Comparison of ENCODE assay signal across 9 cellular contexts in the genomic region with DNA sequence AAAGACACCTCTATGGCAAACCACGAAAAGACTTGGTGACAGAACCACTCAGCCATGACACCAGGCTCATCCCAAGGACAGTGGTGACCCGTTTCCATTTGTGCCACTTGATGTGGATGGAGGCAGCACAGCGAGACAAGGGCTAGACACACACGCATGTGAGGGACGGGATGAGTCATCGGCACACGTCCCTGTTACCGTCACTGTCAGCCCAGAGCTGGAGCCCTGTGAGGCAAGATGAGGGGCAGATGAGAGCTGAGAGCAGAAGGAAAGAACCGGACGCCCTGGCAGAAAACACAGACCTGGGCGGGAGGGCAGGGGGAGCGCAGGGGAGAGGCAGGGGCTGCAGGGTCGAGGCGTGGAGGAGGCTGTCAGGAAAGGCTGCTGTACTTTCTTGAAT. TPM values are rescaled to one million over a fixed set of nuclear protein-coding genes. Genes with fewer than 3 reads are reported as not detected.
DNase-seq lines count a peak whose midpoint lies in the region; ATAC-seq lines count a peak whose summit lies in the region.
"Had no signal": no experiment of that assay in that cellular context is flagged by ENCODE, and none has a peak within 500 bp of the region (broad histone marks: within the 10 kb centered on the region; RNA-seq: fewer than 3 reads in every experiment).

No MANE protein-coding gene starts in this region.

- POLR2A ChIA-PET in activated CD4-positive, alpha-beta T cell treated with anti-CD3 and anti-CD28 coated beads for 36 hours (lab: Charles Lee) = no interaction called here

- peaks cover 6% of the 10 kb centered on the region for H3K4me1 Mint-ChIP-seq in activated T-helper 17 cell treated with anti-CD3 and anti-CD28 coated beads, Interleukin-2, amount 50 U/mL, for 72 hours
- H3K4me1 Mint-ChIP-seq in naive B cell = peaks cover 17 to 24% (median 20%) of the 10 kb centered on the region in 3 donors
- H3K4me1 Mint-ChIP-seq in activated CD4-positive, alpha-beta T cell treated with anti-CD3 and anti-CD28 coated beads for 36 hours = no peaks in the 10 kb centered on the region

- H3K27me3 Mint-ChIP-seq in activated T-helper 17 cell treated with anti-CD3 and anti-CD28 coated beads, Interleukin-2, amount 50 U/mL, for 72 hours = peaks cover 3% of the 10 kb centered on the region
- H3K27me3 Mint-ChIP-seq in naive B cell = peaks cover 0 to 5% (median 0%) of the 10 kb centered on the region in 3 donors
- no peaks in the 10 kb centered on the region for H3K27me3 Mint-ChIP-seq in activated CD4-positive, alpha-beta T cell treated with anti-CD3 and anti-CD28 coated beads for 36 hours

- no peaks in the 10 kb centered on the region for H3K9me3 ChIP-seq in SJCRH30 (replicated peaks)

- H3K36me3 ChIP-seq in H7 (replicated peaks; ENCODE audit: control insufficient read depth, insufficient read depth, low read length) (no peaks in the 10 kb centered on the region), SJCRH30 (no peaks in the 10 kb centered on the region)

- H3K27ac Mint-ChIP-seq in activated T-helper 17 cell treated with anti-CD3 and anti-CD28 coated beads, Interleukin-2, amount 50 U/mL, for 72 hours = no peak overlapping the region
- peak overlapping the region in 3 of 6 donors; percentile 70 to 79 (median 70) for H3K27ac Mint-ChIP-seq in naive B cell
- no peak overlapping the region for H3K27ac Mint-ChIP-seq in activated CD4-positive, alpha-beta T cell treated with anti-CD3 and anti-CD28 coated beads for 36 hours

- intact Hi-C loops in activated CD4-positive, alpha-beta T cell treated with anti-CD3 and anti-CD28 coated beads for 36 hours (cut with DNase I, micrococcal nuclease) = no loop called here

- no peak overlapping the region for H3K27ac ChIP-seq in SJCRH30

- CTCF ChIA-PET in activated CD4-positive, alpha-beta T cell treated with anti-CD3 and anti-CD28 coated beads for 36 hours (lab: Charles Lee) = no interaction called here

- H3K4me3 Mint-ChIP-seq in activated T-helper 17 cell treated with anti-CD3 and anti-CD28 coated beads, Interleukin-2, amount 50 U/mL, for 72 hours = no peak overlapping the region
- no peak overlapping the region for H3K4me3 Mint-ChIP-seq in naive B cell
- no peak overlapping the region for H3K4me3 Mint-ChIP-seq in activated CD4-positive, alpha-beta T cell treated with anti-CD3 and anti-CD28 coated beads for 36 hours

- no peaks in the 10 kb centered on the region for H3K27me3 ChIP-seq in H7 (ENCODE audit: control insufficient read depth, insufficient read depth, low read length)
- H3K27me3 ChIP-seq in SJCRH30 = peaks cover 7% of the 10 kb centered on the region; the same call in 1 of the 2 replicates

- H3K4me3 ChIP-seq in H7 (ENCODE audit: insufficient read depth, low read depth, low read length) (no peak overlapping the region), SJCRH30 (no peak overlapping the region)

- ATAC-seq in HG03520 (IDR thresholded peaks at IDR 0.05; ENCODE audit: unreplicated experiment) (peak; percentile 55), naive B cell (ENCODE audit: low read depth in 2 of 2) (peak; percentile 23 to 62), HG02798 (IDR thresholded peaks at IDR 0.05; ENCODE audit: poor library complexity, unreplicated experiment) (no peak)
- ATAC-seq in activated T-helper 17 cell treated with anti-CD3 and anti-CD28 coated beads, Interleukin-2, amount 50 U/mL, for 72 hours (replicated peaks) = peak; percentile 57
- ATAC-seq in activated CD4-positive, alpha-beta T cell treated with anti-CD3 and anti-CD28 coated beads for 36 hours = no peak

- peak; percentile 49 for DNase-seq in Daoy (ENCODE audit: low read depth)
- no peak for DNase-seq in naive B cell
- DNase-seq in H7 = no peak
- DNase-seq in activated CD4-positive, alpha-beta T cell treated with anti-CD3 and anti-CD28 coated beads for 36 hours = no peak
- no peak for DNase-seq in SJCRH30
- DNase-seq: cortex of kidney had no signal

- H3K9me3 Mint-ChIP-seq in activated T-helper 17 cell treated with anti-CD3 and anti-CD28 coated beads, Interleukin-2, amount 50 U/mL, for 72 hours = no peaks in the 10 kb centered on the region
- no peaks in the 10 kb centered on the region for H3K9me3 Mint-ChIP-seq in naive B cell
- no peaks in the 10 kb centered on the region for H3K9me3 Mint-ChIP-seq in activated CD4-positive, alpha-beta T cell treated with anti-CD3 and anti-CD28 coated beads for 36 hours (ENCODE audit: low read depth)

- peaks cover 15% of the 10 kb centered on the region for H3K4me1 ChIP-seq in SJCRH30

- no peaks in the 10 kb centered on the region for H3K36me3 Mint-ChIP-seq in activated T-helper 17 cell treated with anti-CD3 and anti-CD28 coated beads, Interleukin-2, amount 50 U/mL, for 72 hours (ENCODE audit: low read depth)
- H3K36me3 Mint-ChIP-seq in naive B cell = no peaks in the 10 kb centered on the region
- H3K36me3 Mint-ChIP-seq in activated CD4-positive, alpha-beta T cell treated with anti-CD3 and anti-CD28 coated beads for 36 hours (ENCODE audit: low read depth) = no peaks in the 10 kb centered on the region

RNA-seq across cellular contexts. Expression of a gene that starts 57.8 kb away (rescaled TPM):
- 0.12 and 1.8 TPM in 2 replicates for total RNA-seq in Daoy (2014; rRNA removed; shearing (Covaris generic))
- 1 to 10 TPM; 8.1 to 8.5 TPM for total RNA-seq in activated T-helper 17 cell treated with anti-CD3 and anti-CD28 coated beads, Interleukin-2, amount 50 U/mL, for 72 hours
- polyA plus RNA-seq in naive B cell (ENCODE audit: low read depth in 6 of 6) = 1 to 10 TPM; 2.1 to 6.6 (median 3.8) TPM
- 1.5 and 5.9 TPM in 2 replicates for total RNA-seq in H7 (2014; rRNA removed; shearing (Covaris generic))
- total RNA-seq in activated CD4-positive, alpha-beta T cell treated with anti-CD3 and anti-CD28 coated beads for 36 hours = 1 to 10 TPM; 6.4 to 9.6 TPM
- total RNA-seq in SJCRH30 (2014; rRNA removed; shearing (Covaris generic)) = 1.2 and 2.0 TPM in 2 replicates

Comparison
In these comparisons a context has a peak if more than half of its experiments do, and no peak if none do; other contexts are left out.
1. ATAC-seq: peak in HG03520 (single experiment), activated T-helper 17 cell treated with anti-CD3 and anti-CD28 coated beads, Interleukin-2, amount 50 U/mL, for 72 hours (single experiment) and naive B cell (2 of 2); none in HG02798 (single experiment) and activated CD4-positive, alpha-beta T cell treated with anti-CD3 and anti-CD28 coated beads for 36 hours (single experiment).